ENCODE assay signal across 1 cellular context in the genomic region with DNA sequence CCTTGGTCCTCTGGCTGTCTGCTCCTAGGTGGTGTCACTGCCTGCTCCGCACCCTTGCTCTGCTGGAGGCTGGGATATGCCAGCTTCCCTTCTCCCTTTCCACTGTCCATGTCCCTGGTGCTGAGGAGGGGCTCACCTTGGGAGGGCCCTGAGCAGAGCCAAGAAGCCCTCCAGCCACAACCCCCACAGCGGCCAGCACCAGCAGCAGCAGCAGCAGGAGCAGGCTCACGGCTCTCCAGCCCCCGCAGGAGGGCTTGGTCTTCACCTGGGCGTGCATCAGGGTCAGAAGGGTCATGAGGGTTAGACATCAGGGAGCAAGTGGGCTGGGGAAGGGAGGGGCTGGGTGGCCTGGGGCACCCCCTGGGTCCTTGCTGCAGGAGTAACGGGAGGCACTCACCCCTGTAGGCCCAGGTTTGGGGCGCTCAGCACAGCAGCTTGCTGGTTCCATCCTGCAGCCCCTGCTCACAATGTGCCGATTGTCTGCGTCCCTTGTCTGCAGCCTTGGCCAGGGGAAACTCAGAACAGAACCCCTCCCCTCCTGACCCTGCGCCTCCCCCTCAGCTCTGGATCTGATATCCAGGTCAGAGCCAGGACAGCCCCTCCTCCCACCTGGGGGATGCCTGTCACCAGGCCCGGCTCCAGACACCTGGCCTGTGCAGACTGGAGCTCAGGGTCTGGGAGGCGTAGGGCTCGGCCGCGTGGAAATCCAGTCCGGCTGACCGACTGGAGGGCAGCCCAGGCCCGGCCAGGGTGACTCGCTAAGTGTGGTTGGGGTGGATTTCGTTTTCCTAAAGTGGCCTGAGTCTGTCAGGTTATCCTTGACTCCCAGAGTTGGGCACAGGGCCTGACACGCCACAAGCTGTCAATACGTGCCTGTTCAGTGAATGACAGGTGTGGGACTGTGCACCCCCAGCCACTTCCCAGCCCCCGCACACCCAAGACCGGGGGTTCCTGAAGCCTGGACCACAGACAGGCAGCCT.
TF ChIP-seq lines count a peak whose summit lies in the region.

A gene (minus strand): TSS at position 478 of the 980 bp plus-strand sequence. CDS start 30 bp downstream, at position 448.

TF ChIP-seq in GM12878, 131 proteins besides CTCF, POLR2A, EP300 and RAD21:
- peak; percentile 39; the same call in 1 of the 2 replicates for TF ChIP-seq MTA3 (IDR thresholded peaks at IDR 0.05; ENCODE audit: borderline replicate concordance, low read length)
- TF ChIP-seq, protein P1, sequence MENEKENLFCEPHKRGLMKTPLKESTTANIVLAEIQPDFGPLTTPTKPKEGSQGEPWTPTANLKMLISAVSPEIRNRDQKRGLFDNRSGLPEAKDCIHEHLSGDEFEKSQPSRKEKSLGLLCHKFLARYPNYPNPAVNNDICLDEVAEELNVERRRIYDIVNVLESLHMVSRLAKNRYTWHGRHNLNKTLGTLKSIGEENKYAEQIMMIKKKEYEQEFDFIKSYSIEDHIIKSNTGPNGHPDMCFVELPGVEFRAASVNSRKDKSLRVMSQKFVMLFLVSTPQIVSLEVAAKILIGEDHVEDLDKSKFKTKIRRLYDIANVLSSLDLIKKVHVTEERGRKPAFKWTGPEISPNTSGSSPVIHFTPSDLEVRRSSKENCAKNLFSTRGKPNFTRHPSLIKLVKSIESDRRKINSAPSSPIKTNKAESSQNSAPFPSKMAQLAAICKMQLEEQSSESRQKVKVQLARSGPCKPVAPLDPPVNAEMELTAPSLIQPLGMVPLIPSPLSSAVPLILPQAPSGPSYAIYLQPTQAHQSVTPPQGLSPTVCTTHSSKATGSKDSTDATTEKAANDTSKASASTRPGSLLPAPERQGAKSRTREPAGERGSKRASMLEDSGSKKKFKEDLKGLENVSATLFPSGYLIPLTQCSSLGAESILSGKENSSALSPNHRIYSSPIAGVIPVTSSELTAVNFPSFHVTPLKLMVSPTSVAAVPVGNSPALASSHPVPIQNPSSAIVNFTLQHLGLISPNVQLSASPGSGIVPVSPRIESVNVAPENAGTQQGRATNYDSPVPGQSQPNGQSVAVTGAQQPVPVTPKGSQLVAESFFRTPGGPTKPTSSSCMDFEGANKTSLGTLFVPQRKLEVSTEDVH (IDR thresholded peaks at IDR 0.05; ENCODE audit: low read depth, partially characterized antibody): no peak
- TF ChIP-seq BCL11A (IDR thresholded peaks at IDR 0.05; ENCODE audit: low read depth, low read length): no peak
- no peak for TF ChIP-seq STAT1 (conservative IDR thresholded peaks at IDR 0.05)
- TF ChIP-seq TCF3 (IDR thresholded peaks at IDR 0.05; ENCODE audit: borderline replicate concordance, insufficient read depth, low read depth, low read length): no peak
